ENCODE assay signal across 10 cellular contexts in genomic region chr6:42230320-42231034, GRCh38. TPM values are rescaled to one million over a fixed set of nuclear protein-coding genes. Genes with fewer than 3 reads are reported as not detected.
DNase-seq lines count a peak whose midpoint lies in the region; ATAC-seq, FAIRE-seq and TF ChIP-seq lines count a peak whose summit lies in the region.
"Had no signal": no experiment of that assay in that cellular context is flagged by ENCODE, and none has a peak within 500 bp of the region (broad histone marks: within the 10 kb centered on the region; RNA-seq: fewer than 3 reads in every experiment).

No MANE protein-coding gene starts in this region.

- H3K27me3 Mint-ChIP-seq in T-helper 17 cell: no peaks in the 10 kb centered on the region

- ATAC-seq in left lobe of liver: peak; percentile 54
- ATAC-seq in T-helper 17 cell: no peak
- no peak for ATAC-seq in HG02973 (IDR thresholded peaks at IDR 0.05; ENCODE audit: unreplicated experiment)

- FAIRE-seq in D721Med (lab: Jason Lieb, UNC): no peak

- H3K4me3 Mint-ChIP-seq in T-helper 17 cell: no peak overlapping the region
- H3K4me3 Mint-ChIP-seq: mesothelial cell of epicardium had no signal

- H3K4me1 Mint-ChIP-seq in T-helper 17 cell: no peaks in the 10 kb centered on the region

- H3K27ac Mint-ChIP-seq in T-helper 17 cell: no peak overlapping the region
- H3K27ac Mint-ChIP-seq: mesothelial cell of epicardium had no signal

- peak; percentile 41 for TF ChIP-seq CTCF in D721Med (IDR thresholded peaks at IDR 0.05; ENCODE audit: insufficient read depth, missing control alignments)

- peaks cover 3% of the 10 kb centered on the region for H3K36me3 Mint-ChIP-seq in T-helper 17 cell (ENCODE audit: low read depth)

- DNase-seq in D721Med (ENCODE audit: insufficient read length, low spot score): no peak
- DNase-seq in HuH-7 (ENCODE audit: low spot score): peak; percentile 36
- peak; percentile 26 for DNase-seq in amniotic epithelial cell (ENCODE audit: low read depth)
- DNase-seq in left lobe of liver (ENCODE audit: low spot score): no peak
- no peak for DNase-seq in T-helper 17 cell
- DNase-seq in Ammon's horn (ENCODE audit: low spot score): no peak
- no peak for DNase-seq in NCI-H2107 treated with DMSO at 0.1 percent for 48 hours (lab: John Stamatoyannopoulos, UW; ENCODE audit: unreplicated experiment)
- DNase-seq: stimulated activated CD4-positive, alpha-beta T cell treated with anti-CD3 and anti-CD28 coated beads, Interleukin-4, amount 100 ng/mL, for 4 hours had no signal

- H3K9me3 ChIP-seq in T-helper 17 cell (ENCODE audit: control insufficient read depth, low read length, poor library complexity, severe bottlenecking): no peaks in the 10 kb centered on the region

RNA-seq across cellular contexts. Expression of gene MRPS10, which starts 12.8 kb away (rescaled TPM):
- total RNA-seq in left lobe of liver: 18.1 TPM
- total RNA-seq in T-helper 17 cell: 10 to 100 TPM; 15.4 to 20.1 TPM

RNA-seq across cellular contexts. Expression of gene GUCA1B, which starts 35.7 kb away (rescaled TPM):
- total RNA-seq in left lobe of liver (0.81 TPM), T-helper 17 cell (1 to 10 TPM; 1.5 to 2.2 TPM)

RNA-seq across cellular contexts. Expression of gene GUCA1A, which starts 57.3 kb away (rescaled TPM):
- not detected for total RNA-seq in left lobe of liver
- total RNA-seq in T-helper 17 cell: not detected

Comparison
In these comparisons a context has a peak if more than half of its experiments do, and no peak if none do; other contexts are left out.
1. DNase-seq: peak in HuH-7 (single experiment) and amniotic epithelial cell (single experiment); none in D721Med (single experiment), left lobe of liver (single experiment), T-helper 17 cell (0 of 3), Ammon's horn (single experiment) and NCI-H2107 treated with DMSO at 0.1 percent for 48 hours (single experiment).